Comparison of ENCODE assay signal across 1 cellular context in genomic region chr1:182406006-182406405, GRCh38.
TF ChIP-seq lines count a peak whose summit lies in the region.

No MANE protein-coding gene starts in this region.

TF ChIP-seq in K562, 482 proteins besides CTCF, POLR2A, EP300 and RAD21:
- TF ChIP-seq, protein P1, sequence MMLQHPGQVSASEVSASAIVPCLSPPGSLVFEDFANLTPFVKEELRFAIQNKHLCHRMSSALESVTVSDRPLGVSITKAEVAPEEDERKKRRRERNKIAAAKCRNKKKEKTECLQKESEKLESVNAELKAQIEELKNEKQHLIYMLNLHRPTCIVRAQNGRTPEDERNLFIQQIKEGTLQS (IDR thresholded peaks at IDR 0.05) = peak; percentile 66; the same call in 1 of the 2 replicates
- TF ChIP-seq, protein P1 (CRISPR knock-in tag; conservative IDR thresholded peaks at IDR 0.05) = no peak
- TF ChIP-seq TRIM24 (IDR thresholded peaks at IDR 0.05) (peak in 1 of 2 experiments; percentile 11; a peak in 1 of 4 replicates), JUN (IDR thresholded peaks at IDR 0.05; ENCODE audit: borderline replicate concordance, low read depth, low read length) (peak; percentile 34; the same call in 1 of the 2 replicates), JUN (CRISPR knock-in tag; IDR thresholded peaks at IDR 0.05; ENCODE audit: borderline replicate concordance) (no peak), HEY1 (CRISPR knock-in tag; IDR thresholded peaks at IDR 0.05; ENCODE audit: borderline replicate concordance) (no peak)
